Comparison of ENCODE assay signal across 20 cellular contexts in the genomic region with DNA sequence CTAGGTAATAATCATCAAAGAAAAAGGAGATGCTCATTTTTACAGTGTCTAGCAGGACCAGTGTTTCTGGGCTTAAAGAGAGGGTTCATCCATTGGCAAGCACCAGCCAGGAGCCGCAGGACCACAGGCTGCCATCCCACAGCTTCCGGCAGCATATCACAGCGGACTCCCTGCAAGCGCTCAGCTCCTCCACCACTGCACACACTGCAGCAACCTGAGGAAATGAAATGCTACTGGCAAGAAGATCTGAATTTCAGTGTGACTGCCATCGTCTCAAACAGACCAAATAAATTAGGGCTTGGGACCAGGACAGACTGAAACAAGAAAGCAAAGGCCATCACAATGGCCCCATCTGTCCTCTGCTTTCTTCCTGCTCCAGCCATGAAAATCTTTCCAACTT.
DNase-seq lines count a peak whose midpoint lies in the region; ATAC-seq and TF ChIP-seq lines count a peak whose summit lies in the region.
"Had no signal": no experiment of that assay in that cellular context is flagged by ENCODE, and none has a peak within 500 bp of the region (broad histone marks: within the 10 kb centered on the region; RNA-seq: fewer than 3 reads in every experiment).

No MANE protein-coding gene starts in this region.

- no peak overlapping the region for H3K4me3 ChIP-seq in DND-41 (ENCODE audit: low read depth in 1 of 2, low read length in 2 of 2)
- H3K4me3 ChIP-seq: A549, BLaER1 had no signal

- H3K27ac ChIP-seq in DND-41 (ENCODE audit: low read length): no peak overlapping the region
- H3K27ac ChIP-seq: 22Rv1, A549, BLaER1 had no signal

- TF ChIP-seq CTCF in DND-41 (IDR thresholded peaks at IDR 0.05; ENCODE audit: borderline replicate concordance, extremely low read depth, low read length, poor library complexity, severe bottlenecking): no peak
- no peak for TF ChIP-seq CTCF in GM10248 (IDR thresholded peaks at IDR 0.05; ENCODE audit: control extremely low read depth, extremely low read depth, low read depth, missing control alignments)

- H3K79me2 ChIP-seq in DND-41 (ENCODE audit: insufficient read depth, low read length): no peaks in the 10 kb centered on the region

- H3K27me3 ChIP-seq in DND-41 (ENCODE audit: insufficient read depth, low read length, poor library complexity): no peaks in the 10 kb centered on the region
- H3K27me3 ChIP-seq: BE2C, BLaER1 had no signal

- no peak overlapping the region for H3K4me2 ChIP-seq in DND-41 (ENCODE audit: insufficient read depth, low read length)
- H3K4me2 ChIP-seq: A549, BLaER1 had no signal

- H3K9me3 ChIP-seq in DND-41 (ENCODE audit: insufficient read depth, low read length, severe bottlenecking): no peaks in the 10 kb centered on the region
- H3K9me3 ChIP-seq: A549, BE2C had no signal

- no peak overlapping the region for H2AFZ ChIP-seq in DND-41 (ENCODE audit: low read depth, low read length)

- no peak overlapping the region for H3K9ac ChIP-seq in DND-41 (ENCODE audit: low read depth, low read length)
- H3K9ac ChIP-seq: BLaER1 had no signal

- POLR2A ChIA-PET in GM10248 (lab: Yijun Ruan, JAX): no interaction called here

- H4K20me1 ChIP-seq in DND-41 (ENCODE audit: insufficient read depth, low read length): no peaks in the 10 kb centered on the region
- H4K20me1 ChIP-seq: BLaER1 had no signal

- ATAC-seq in DND-41 (ENCODE audit: insufficient read depth, low read depth) (peak; percentile 82), GM19397 (IDR thresholded peaks at IDR 0.05; ENCODE audit: unreplicated experiment) (no peak)
- ATAC-seq: A549 had no signal

- DNase-seq in DND-41 (peak; percentile 64), cerebellar cortex (ENCODE audit: low spot score) (peak; percentile 79), cerebellum (ENCODE audit: low spot score) (peak; percentile 59), retina (peak; percentile 34), NCI-H1105 treated with DMSO at 0.1 percent for 48 hours (lab: John Stamatoyannopoulos, UW) (no peak), GM10248 (ENCODE audit: extremely low spot score) (no peak)
- DNase-seq: BE2C; CD4-positive, alpha-beta memory T cell; CD4-positive, CD25-positive, alpha-beta regulatory T cell; CD8-positive, alpha-beta memory T cell; COR-L47; DMS 273 treated with DMSO at 0.1 percent for 48 hours; DMS153; DMS53; DMS79; GDM1 had no signal

- H3K36me3 ChIP-seq in DND-41 (ENCODE audit: insufficient read depth, low read length): no peaks in the 10 kb centered on the region
- H3K36me3 ChIP-seq: BE2C, BLaER1 had no signal

- H3K4me1 ChIP-seq in DND-41 (ENCODE audit: insufficient read depth, low read length): peaks cover 21% of the 10 kb centered on the region
- H3K4me1 ChIP-seq: A549, BE2C, BLaER1 had no signal

- CTCF ChIA-PET in GM10248 (lab: Yijun Ruan, JAX): no interaction called here

Comparison
In these comparisons a context has a peak if more than half of its experiments do, and no peak if none do; other contexts are left out.
1. DNase-seq: peak in DND-41 (single experiment), cerebellar cortex (single experiment), cerebellum (single experiment) and retina (single experiment); none in NCI-H1105 treated with DMSO at 0.1 percent for 48 hours (single experiment) and GM10248 (single experiment).